ENCODE assay signal across 18 cellular contexts in genomic region chr17:78892520-78892919, GRCh38. TPM values are rescaled to one million over a fixed set of nuclear protein-coding genes. Genes with fewer than 3 reads are reported as not detected.
A peak's percentile ranks its signal among the peaks of the same experiment; 100 is the strongest.
DNase-seq lines count a peak whose midpoint lies in the region; ATAC-seq and TF ChIP-seq lines count a peak whose summit lies in the region.
"Had no signal": no experiment of that assay in that cellular context is flagged by ENCODE, and none has a peak within 500 bp of the region (broad histone marks: within the 10 kb centered on the region; RNA-seq: fewer than 3 reads in every experiment).

No MANE protein-coding gene starts in this region.

- peaks cover 9% of the 10 kb centered on the region for H3K27me3 Mint-ChIP-seq in CD4-positive, CD25-positive, alpha-beta regulatory T cell
- peaks cover 8% of the 10 kb centered on the region for H3K27me3 Mint-ChIP-seq in activated CD4-positive, alpha-beta memory T cell treated with anti-CD3 and anti-CD28 coated beads, Interleukin-2, amount 10 ng/mL, durations not matched to agents 7 days and 5 days
- H3K27me3 Mint-ChIP-seq: activated naive CD8-positive, alpha-beta T cell treated with anti-CD3 and anti-CD28 coated beads, Interleukin-2, amount 50 U/mL, for 24 hours had no signal

- H3K27me3 ChIP-seq in CD4-positive, CD25-positive, alpha-beta regulatory T cell (ENCODE audit: control insufficient read depth, insufficient read depth, low read length): no peaks in the 10 kb centered on the region
- H3K27me3 ChIP-seq in left lung: no peaks in the 10 kb centered on the region
- H3K27me3 ChIP-seq in stomach: no peaks in the 10 kb centered on the region
- H3K27me3 ChIP-seq: heart right ventricle had no signal

- no peak for TF ChIP-seq EP300 in stomach (IDR thresholded peaks at IDR 0.05)

- no peaks in the 10 kb centered on the region for H3K9me3 Mint-ChIP-seq in CD4-positive, CD25-positive, alpha-beta regulatory T cell
- H3K9me3 Mint-ChIP-seq in activated CD4-positive, alpha-beta memory T cell treated with anti-CD3 and anti-CD28 coated beads, Interleukin-2, amount 10 ng/mL, durations not matched to agents 7 days and 5 days: no peaks in the 10 kb centered on the region
- H3K9me3 Mint-ChIP-seq: activated naive CD8-positive, alpha-beta T cell treated with anti-CD3 and anti-CD28 coated beads, Interleukin-2, amount 50 U/mL, for 24 hours had no signal

- peaks cover 3 to 47% (median 11%) of the 10 kb centered on the region in 4 donors for H3K4me1 Mint-ChIP-seq in CD4-positive, CD25-positive, alpha-beta regulatory T cell
- H3K4me1 Mint-ChIP-seq in activated CD4-positive, alpha-beta memory T cell treated with anti-CD3 and anti-CD28 coated beads, Interleukin-2, amount 10 ng/mL, durations not matched to agents 7 days and 5 days: peaks cover 38% of the 10 kb centered on the region

- no peaks in the 10 kb centered on the region for H3K9me3 ChIP-seq in CD4-positive, CD25-positive, alpha-beta regulatory T cell (ENCODE audit: control insufficient read depth in 2 of 2, low read length in 2 of 2)
- H3K9me3 ChIP-seq in left lung (no peaks in the 10 kb centered on the region), stomach (no peaks in the 10 kb centered on the region)
- H3K9me3 ChIP-seq: heart right ventricle had no signal

- no peak for TF ChIP-seq CTCF in RWPE1 (conservative IDR thresholded peaks at IDR 0.05; ENCODE audit: low read depth)
- no peak for TF ChIP-seq CTCF in left lung (IDR thresholded peaks at IDR 0.05)
- TF ChIP-seq CTCF in stomach (IDR thresholded peaks at IDR 0.05): no peak

- no peak for ATAC-seq in CD4-positive, CD25-positive, alpha-beta regulatory T cell (ENCODE audit: low read depth in 2 of 2)
- no peak for ATAC-seq in left lung
- ATAC-seq in HG02759 (IDR thresholded peaks at IDR 0.05; ENCODE audit: unreplicated experiment): no peak
- ATAC-seq: activated naive CD8-positive, alpha-beta T cell treated with anti-CD3 and anti-CD28 coated beads, Interleukin-2, amount 50 U/mL, for 24 hours; left ventricle myocardium superior; stimulated activated naive CD8-positive, alpha-beta T cell treated with anti-CD3 and anti-CD28 coated beads, Interleukin-15, Interleukin-2, amounts not matched to agents 100 U/mL and 50 U/mL, for 24 hours had no signal

- H3K36me3 ChIP-seq in CD4-positive, CD25-positive, alpha-beta regulatory T cell (ENCODE audit: control insufficient read depth, insufficient read depth, low read length): no peaks in the 10 kb centered on the region
- H3K36me3 ChIP-seq in left lung: peaks cover 0 to 1% of the 10 kb centered on the region in 2 donors
- no peaks in the 10 kb centered on the region for H3K36me3 ChIP-seq in stomach

- H3K27ac Mint-ChIP-seq in CD4-positive, CD25-positive, alpha-beta regulatory T cell: peak overlapping the region in 2 of 3 donors; percentile 14 to 68
- H3K27ac Mint-ChIP-seq in activated CD4-positive, alpha-beta memory T cell treated with anti-CD3 and anti-CD28 coated beads, Interleukin-2, amount 10 ng/mL, durations not matched to agents 7 days and 5 days: no peak overlapping the region
- H3K27ac Mint-ChIP-seq: activated naive CD8-positive, alpha-beta T cell treated with anti-CD3 and anti-CD28 coated beads, Interleukin-2, amount 50 U/mL, for 24 hours had no signal

- no peak overlapping the region for H3K4me3 ChIP-seq in CD4-positive, CD25-positive, alpha-beta regulatory T cell (ENCODE audit: low read depth, low read length)
- H3K4me3 ChIP-seq in left lung: no peak overlapping the region
- H3K4me3 ChIP-seq in stomach: no peak overlapping the region
- H3K4me3 ChIP-seq: heart right ventricle had no signal

- H3K36me3 Mint-ChIP-seq in CD4-positive, CD25-positive, alpha-beta regulatory T cell: no peaks in the 10 kb centered on the region
- no peaks in the 10 kb centered on the region for H3K36me3 Mint-ChIP-seq in activated CD4-positive, alpha-beta memory T cell treated with anti-CD3 and anti-CD28 coated beads, Interleukin-2, amount 10 ng/mL, durations not matched to agents 7 days and 5 days (ENCODE audit: low read depth)

- H3K27ac ChIP-seq in CD4-positive, CD25-positive, alpha-beta regulatory T cell (ENCODE audit: insufficient read depth, low read length, poor library complexity, severe bottlenecking): no peak overlapping the region
- peak overlapping the region; percentile 45 for H3K27ac ChIP-seq in RWPE1
- peak overlapping the region; percentile 7 to 95 for H3K27ac ChIP-seq in left lung
- H3K27ac ChIP-seq in stomach: peak overlapping the region in 3 of 5 donors; percentile 7 to 77 (median 66)

- TF ChIP-seq POLR2A in stomach (IDR thresholded peaks at IDR 0.05): no peak

- no peak for DNase-seq in CD4-positive, CD25-positive, alpha-beta regulatory T cell
- no peak for DNase-seq in RWPE1 (ENCODE audit: low spot score)
- DNase-seq in left lung: no peak
- no peak for DNase-seq in stomach
- DNase-seq in NAMALWA (ENCODE audit: low spot score): no peak
- no peak for DNase-seq in activated CD4-positive, alpha-beta memory T cell treated with anti-CD3 and anti-CD28 coated beads, Interleukin-2, amount 10 ng/mL, durations not matched to agents 7 days and 5 days
- DNase-seq: activated CD4-positive, alpha-beta T cell treated with anti-CD3 and anti-CD28 coated beads for 4 hours; activated naive CD8-positive, alpha-beta T cell treated with anti-CD3 and anti-CD28 coated beads, Interleukin-2, amount 50 U/mL, for 24 hours; activated T-cell treated with anti-CD3 and anti-CD28 coated beads, Interleukin-2, amount 50 U/mL, for 48 hours; DMS79; HCEC 1CT; heart right ventricle; left ventricle myocardium superior; NCI-H1105 treated with DMSO at 0.1 percent for 48 hours; stimulated activated naive CD8-positive, alpha-beta T cell treated with anti-CD3 and anti-CD28 coated beads, Interleukin-15, Interleukin-2, amounts not matched to agents 100 U/mL and 50 U/mL, for 24 hours; T-helper 2 cell had no signal

- intact Hi-C loops in left lung (cut with DNase I) (no loop called here), stomach (cut with DNase I; ENCODE audit: low total_unique reads) (no loop called here)

- POLR2A ChIA-PET in RWPE1 (lab: Yijun Ruan, JAX; ENCODE audit: low non-redundant PET): interaction anchor here (0.5 kb wide), 1 partner anchor 34 kb away, joined by 3 read pairs; no protein-coding TSS in a partner anchor
- POLR2A ChIA-PET in activated CD4-positive, alpha-beta memory T cell treated with anti-CD3 and anti-CD28 coated beads, Interleukin-2, amount 10 ng/mL, durations not matched to agents 7 days and 5 days (lab: Charles Lee): no interaction called here

- CTCF ChIA-PET in RWPE1 (lab: Yijun Ruan, JAX): no interaction called here
- CTCF ChIA-PET in activated CD4-positive, alpha-beta memory T cell treated with anti-CD3 and anti-CD28 coated beads, Interleukin-2, amount 10 ng/mL, durations not matched to agents 7 days and 5 days (lab: Charles Lee): no interaction called here

- WGBS in stomach, 5 donors: 72 to 82% (median 77%) methylated on average over 5 of the region's 5 CpGs

- H3K4me1 ChIP-seq in CD4-positive, CD25-positive, alpha-beta regulatory T cell (ENCODE audit: control insufficient read depth, insufficient read depth, low read length, poor library complexity, severe bottlenecking): peaks cover 21% of the 10 kb centered on the region
- peaks cover 8 to 87% of the 10 kb centered on the region in 2 donors for H3K4me1 ChIP-seq in left lung
- H3K4me1 ChIP-seq in stomach: peaks cover 21 to 99% (median 58%) of the 10 kb centered on the region in 4 donors

- no peak overlapping the region for H3K4me3 Mint-ChIP-seq in CD4-positive, CD25-positive, alpha-beta regulatory T cell
- H3K4me3 Mint-ChIP-seq in activated CD4-positive, alpha-beta memory T cell treated with anti-CD3 and anti-CD28 coated beads, Interleukin-2, amount 10 ng/mL, durations not matched to agents 7 days and 5 days: no peak overlapping the region
- H3K4me3 Mint-ChIP-seq: activated naive CD8-positive, alpha-beta T cell treated with anti-CD3 and anti-CD28 coated beads, Interleukin-2, amount 50 U/mL, for 24 hours had no signal

RNA-seq across cellular contexts. Expression of gene CEP295NL, which starts 10.5 kb away (rescaled TPM):
- 1.6 TPM for total RNA-seq in CD4-positive, CD25-positive, alpha-beta regulatory T cell
- under 1 TPM in 2 of 4 donors, not detected in 2; 0.25 to 0.78 TPM for polyA plus RNA-seq in CD4-positive, CD25-positive, alpha-beta regulatory T cell
- 1 to 10 TPM; 1.6 to 6.6 TPM for total RNA-seq in left lung
- total RNA-seq in stomach: 10 to 100 TPM in 2 of 5 donors, 1 to 10 TPM in 3; 4.2 to 23.9 (median 7.1) TPM
- under 1 TPM in 2 of 3 donors, not detected in 1; 0.31 to 0.40 TPM for polyA plus RNA-seq in stomach
- not detected for total RNA-seq in activated CD4-positive, alpha-beta memory T cell treated with anti-CD3 and anti-CD28 coated beads, Interleukin-2, amount 10 ng/mL, durations not matched to agents 7 days and 5 days
- polyA plus RNA-seq: neural cell had no signal

RNA-seq across cellular contexts. Expression of gene TIMP2, which starts 32.7 kb away (rescaled TPM):
- total RNA-seq in CD4-positive, CD25-positive, alpha-beta regulatory T cell: 6.5 TPM
- polyA plus RNA-seq in CD4-positive, CD25-positive, alpha-beta regulatory T cell: under 1 TPM in 3 of 4 donors, not detected in 1; 0.29 to 0.46 (median 0.35) TPM
- total RNA-seq in left lung (100 to 1,000 TPM; 196 to 313 TPM), stomach (10 to 100 TPM; 37.4 to 100.0 (median 66.1) TPM)
- 10 to 100 TPM; 20.9 to 34.4 (median 29.4) TPM for polyA plus RNA-seq in stomach
- 1 to 10 TPM; 3.3 TPM for total RNA-seq in activated CD4-positive, alpha-beta memory T cell treated with anti-CD3 and anti-CD28 coated beads, Interleukin-2, amount 10 ng/mL, durations not matched to agents 7 days and 5 days

RNA-seq across cellular contexts. Expression of gene USP36, which starts 51.9 kb away (rescaled TPM):
- total RNA-seq in CD4-positive, CD25-positive, alpha-beta regulatory T cell: 407 TPM
- 10 to 100 TPM; 19.6 to 22.2 (median 21.2) TPM for polyA plus RNA-seq in CD4-positive, CD25-positive, alpha-beta regulatory T cell
- total RNA-seq in left lung (10 to 100 TPM; 29.2 to 44.2 TPM), stomach (100 to 1,000 TPM in 1 of 5 donors, 10 to 100 TPM in 4; 33.3 to 106 (median 42.0) TPM)
- polyA plus RNA-seq in stomach: 10 to 100 TPM; 14.2 to 20.9 (median 15.3) TPM
- total RNA-seq in activated CD4-positive, alpha-beta memory T cell treated with anti-CD3 and anti-CD28 coated beads, Interleukin-2, amount 10 ng/mL, durations not matched to agents 7 days and 5 days: 10 to 100 TPM; 95.4 to 96.8 TPM
